8 cellular contexts compared by ENCODE assay signal in the genomic region with DNA sequence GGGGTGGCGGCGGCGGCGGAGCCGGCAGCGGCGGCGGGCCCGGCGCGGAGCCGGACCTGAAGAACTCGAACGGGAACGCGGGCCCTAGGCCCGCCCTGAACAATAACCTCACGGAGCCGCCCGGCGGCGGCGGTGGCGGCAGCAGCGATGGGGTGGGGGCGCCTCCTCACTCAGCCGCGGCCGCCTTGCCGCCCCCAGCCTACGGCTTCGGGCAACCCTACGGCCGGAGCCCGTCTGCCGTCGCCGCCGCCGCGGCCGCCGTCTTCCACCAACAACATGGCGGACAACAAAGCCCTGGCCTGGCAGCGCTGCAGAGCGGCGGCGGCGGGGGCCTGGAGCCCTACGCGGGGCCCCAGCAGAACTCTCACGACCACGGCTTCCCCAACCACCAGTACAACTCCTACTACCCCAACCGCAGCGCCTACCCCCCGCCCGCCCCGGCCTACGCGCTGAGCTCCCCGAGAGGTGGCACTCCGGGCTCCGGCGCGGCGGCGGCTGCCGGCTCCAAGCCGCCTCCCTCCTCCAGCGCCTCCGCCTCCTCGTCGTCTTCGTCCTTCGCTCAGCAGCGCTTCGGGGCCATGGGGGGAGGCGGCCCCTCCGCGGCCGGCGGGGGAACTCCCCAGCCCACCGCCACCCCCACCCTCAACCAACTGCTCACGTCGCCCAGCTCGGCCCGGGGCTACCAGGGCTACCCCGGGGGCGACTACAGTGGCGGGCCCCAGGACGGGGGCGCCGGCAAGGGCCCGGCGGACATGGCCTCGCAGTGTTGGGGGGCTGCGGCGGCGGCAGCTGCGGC. TPM values are rescaled to one million over a fixed set of nuclear protein-coding genes. Genes with fewer than 3 reads are reported as not detected.
DNase-seq lines count a peak whose midpoint lies in the region; ATAC-seq and TF ChIP-seq lines count a peak whose summit lies in the region.

No MANE protein-coding gene starts in this region.

- H3K36me3 ChIP-seq in MG63 = peaks cover 22% of the 10 kb centered on the region
- H3K36me3 ChIP-seq in ovary = no peaks in the 10 kb centered on the region
- H3K36me3 ChIP-seq in transverse colon = no peaks in the 10 kb centered on the region

- no peaks in the 10 kb centered on the region for H3K9me3 ChIP-seq in MG63
- no peaks in the 10 kb centered on the region for H3K9me3 ChIP-seq in ovary
- no peaks in the 10 kb centered on the region for H3K9me3 ChIP-seq in transverse colon

- H3K4me1 ChIP-seq in ovary (ENCODE audit: insufficient read depth) = peaks cover 19% of the 10 kb centered on the region
- peaks cover 45 to 60% (median 58%) of the 10 kb centered on the region in 4 donors for H3K4me1 ChIP-seq in transverse colon

- no peaks in the 10 kb centered on the region for H3K9me3 Mint-ChIP-seq in activated T-cell treated with anti-CD3 and anti-CD28 coated beads, Interleukin-2, amount 50 U/mL, for 4 hours

- H3K27ac ChIP-seq in ovary = peak overlapping the region; percentile 93
- H3K27ac ChIP-seq in transverse colon = peak overlapping the region; percentile 98 to 100 (median 100)

- peaks cover 29% of the 10 kb centered on the region for H3K4me1 Mint-ChIP-seq in activated T-cell treated with anti-CD3 and anti-CD28 coated beads, Interleukin-2, amount 50 U/mL, for 4 hours (ENCODE audit: low read depth)

- TF ChIP-seq POLR2A in ovary (IDR thresholded peaks at IDR 0.05) (no peak), transverse colon (IDR thresholded peaks at IDR 0.05) (peak; percentile 32)

- H3K4me3 ChIP-seq in MG63 = peak overlapping the region; percentile 71
- peak overlapping the region; percentile 79 for H3K4me3 ChIP-seq in fibroblast of the aortic adventitia (ENCODE audit: low read depth, low read length)
- peak overlapping the region; percentile 87 for H3K4me3 ChIP-seq in ovary
- H3K4me3 ChIP-seq in transverse colon = peak overlapping the region; percentile 90 to 99 (median 93)

- intact Hi-C loops in ovary (cut with DNase I) = loop anchor here in 3 of 4 donors (5.0 kb wide), 1 partner anchor 90 kb away; a partner anchor contains a TSS
- intact Hi-C loops in transverse colon (cut with DNase I; ENCODE audit: low total_unique reads) = no loop called here

- no peaks in the 10 kb centered on the region for H3K36me3 Mint-ChIP-seq in activated T-cell treated with anti-CD3 and anti-CD28 coated beads, Interleukin-2, amount 50 U/mL, for 4 hours (ENCODE audit: insufficient read depth)

- peak overlapping the region; percentile 78 for H3K4me3 Mint-ChIP-seq in activated T-cell treated with anti-CD3 and anti-CD28 coated beads, Interleukin-2, amount 50 U/mL, for 4 hours

- H3K27me3 ChIP-seq in MG63 (no peaks in the 10 kb centered on the region), ovary (no peaks in the 10 kb centered on the region), transverse colon (no peaks in the 10 kb centered on the region)

- H3K27me3 Mint-ChIP-seq in activated T-cell treated with anti-CD3 and anti-CD28 coated beads, Interleukin-2, amount 50 U/mL, for 4 hours (ENCODE audit: low read depth) = no peaks in the 10 kb centered on the region

- peak; percentile 20 to 26 for ATAC-seq in activated T-cell treated with anti-CD3 and anti-CD28 coated beads, Interleukin-2, amount 50 U/mL, for 4 hours
- ATAC-seq in HG03520 (IDR thresholded peaks at IDR 0.05; ENCODE audit: unreplicated experiment) (no peak), GM18511 (IDR thresholded peaks at IDR 0.05; ENCODE audit: unreplicated experiment) (no peak)

- no peak for TF ChIP-seq CTCF in fibroblast of the aortic adventitia (IDR thresholded peaks at IDR 0.05; ENCODE audit: insufficient read depth, low read length)
- TF ChIP-seq CTCF in ovary (IDR thresholded peaks at IDR 0.05) = no peak
- TF ChIP-seq CTCF in transverse colon (IDR thresholded peaks at IDR 0.05) = no peak

- DNase-seq in COLO668 (lab: John Stamatoyannopoulos, UW; ENCODE audit: unreplicated experiment) (peak; percentile 77), MG63 (peak; percentile 31), fibroblast of the aortic adventitia (ENCODE audit: low read depth) (no peak), ovary (peak; percentile 30 to 62 (median 57)), transverse colon (peak; percentile 52)
- peak; percentile 79 for DNase-seq in activated T-cell treated with anti-CD3 and anti-CD28 coated beads, Interleukin-2, amount 50 U/mL, for 4 hours

- TF ChIP-seq EP300 in ovary (IDR thresholded peaks at IDR 0.05) = no peak
- TF ChIP-seq EP300 in transverse colon (IDR thresholded peaks at IDR 0.05; ENCODE audit: low read depth) = no peak

- in situ Hi-C loops in transverse colon (cut with MboI; ENCODE audit: low pct_ligation_motif_present in 1 of 4, low pct_unique_long_range_greater_than_20kb in 1 of 4, low sequenced_read_pairs in 3 of 4) = loop anchor here (10.0 to 25.0 kb wide), 2 partner anchors 88 to 90 kb away; a partner anchor contains a TSS

- 0% methylated on average over 41 to 100 of the region's 100 CpGs for WGBS in ovary, 3 donors
- 1% methylated on average over 58 of the region's 100 CpGs; no CpG with 5 or more reads in 1 of the 2 donors for WGBS in transverse colon (ENCODE audit: low coverage in 1 of 2), 2 donors

RNA-seq across cellular contexts. Expression of a gene that starts 1.0 kb away (rescaled TPM):
- 5.5 and 14.6 TPM in 2 replicates for total RNA-seq in MG63 (2014; rRNA removed; shearing (Covaris generic); ENCODE audit: low replicate concordance)
- total RNA-seq in activated T-cell treated with anti-CD3 and anti-CD28 coated beads, Interleukin-2, amount 50 U/mL, for 4 hours = 10 to 100 TPM; 85.0 to 92.7 (median 91.1) TPM
- total RNA-seq in fibroblast of the aortic adventitia (ENCODE audit: low replicate concordance) (17.4 and 26.9 TPM in 2 replicates), ovary (100 to 1,000 TPM in 1 of 7 donors, 10 to 100 TPM in 6; 28.5 to 102 (median 77.5) TPM), transverse colon (10 to 100 TPM; 43.4 to 72.0 (median 53.1) TPM)
- 10 to 100 TPM; 27.6 to 40.1 TPM for polyA plus RNA-seq in ovary

Comparison
In these comparisons a context has a peak if more than half of its experiments do, and no peak if none do; other contexts are left out.
1. ATAC-seq: peak in activated T-cell treated with anti-CD3 and anti-CD28 coated beads, Interleukin-2, amount 50 U/mL, for 4 hours (2 of 2); none in HG03520 (single experiment) and GM18511 (single experiment).
2. Peak in every context shown above with its lines, with median percentiles within 50 percentile points of each other: H3K4me3 ChIP-seq.